Comparison of ENCODE assay signal across 23 cellular contexts in genomic region chr2:145623136-145623535, GRCh38.
DNase-seq lines count a peak whose midpoint lies in the region; ATAC-seq and TF ChIP-seq lines count a peak whose summit lies in the region.
"Had no signal": no experiment of that assay in that cellular context is flagged by ENCODE, and none has a peak within 500 bp of the region (broad histone marks: within the 10 kb centered on the region; RNA-seq: fewer than 3 reads in every experiment).

No MANE protein-coding gene starts in this region.

- H4K20me1 ChIP-seq in GM23338 (replicated peaks; ENCODE audit: insufficient read depth), result no peaks in the 10 kb centered on the region

- ATAC-seq in GM18502 (IDR thresholded peaks at IDR 0.05; ENCODE audit: poor library complexity, unreplicated experiment) (no peak), left colon (no peak), GM23338 (no peak)
- ATAC-seq: activated CD8-positive, alpha-beta memory T cell treated with anti-CD3 and anti-CD28 coated beads, Interleukin-2, amount 10 ng/mL, durations not matched to agents 7 days and 5 days; esophagus mucosa; Right ventricle myocardium inferior; stimulated activated naive CD8-positive, alpha-beta T cell treated with anti-CD3 and anti-CD28 coated beads, Interleukin-15, Interleukin-2, amounts not matched to agents 100 U/mL and 50 U/mL, for 24 hours had no signal

- H3K27me3 ChIP-seq in GM23338 (ENCODE audit: insufficient read depth), result no peaks in the 10 kb centered on the region
- H3K27me3 ChIP-seq: adrenal gland had no signal

- TF ChIP-seq CTCF in astrocyte of the spinal cord (IDR thresholded peaks at IDR 0.05; ENCODE audit: low read depth, low read length) (no peak), GM23338 (conservative IDR thresholded peaks at IDR 0.05; ENCODE audit: low read depth in 2 of 2) (no peak)

- intact Hi-C loops in left colon (cut with DNase I, micrococcal nuclease), result no loop called here

- no peak overlapping the region for H3K27ac ChIP-seq in GM23338 (ENCODE audit: low read depth)
- H3K27ac ChIP-seq: adrenal gland, coronary artery had no signal

- H2AFZ ChIP-seq in GM23338, result no peak overlapping the region

- no peak overlapping the region for H3K4me3 Mint-ChIP-seq in GM23338
- H3K4me3 Mint-ChIP-seq: activated CD8-positive, alpha-beta memory T cell treated with anti-CD3 and anti-CD28 coated beads, Interleukin-2, amount 10 ng/mL, durations not matched to agents 7 days and 5 days; CD4-positive, alpha-beta memory T cell; mesothelial cell of epicardium had no signal

- H3K4me1 Mint-ChIP-seq in GM23338, result no peaks in the 10 kb centered on the region
- H3K4me1 Mint-ChIP-seq: activated CD8-positive, alpha-beta memory T cell treated with anti-CD3 and anti-CD28 coated beads, Interleukin-2, amount 10 ng/mL, durations not matched to agents 7 days and 5 days; CD4-positive, alpha-beta memory T cell; mesothelial cell of epicardium had no signal

- H3K36me3 ChIP-seq in GM23338 (ENCODE audit: insufficient read depth), result no peaks in the 10 kb centered on the region
- H3K36me3 ChIP-seq: adrenal gland had no signal

- H3K27me3 Mint-ChIP-seq in GM23338 (ENCODE audit: insufficient read depth, low read depth, poor library complexity), result no peaks in the 10 kb centered on the region
- H3K27me3 Mint-ChIP-seq: activated CD8-positive, alpha-beta memory T cell treated with anti-CD3 and anti-CD28 coated beads, Interleukin-2, amount 10 ng/mL, durations not matched to agents 7 days and 5 days; CD4-positive, alpha-beta memory T cell had no signal

- no peak overlapping the region for H3K4me3 ChIP-seq in astrocyte of the spinal cord (ENCODE audit: low read depth, low read length)
- H3K4me3 ChIP-seq in GM23338, result no peak overlapping the region
- H3K4me3 ChIP-seq: adrenal gland, coronary artery had no signal

- H3K4me2 ChIP-seq in GM23338, result no peak overlapping the region

- H3K4me1 ChIP-seq in GM23338 (ENCODE audit: insufficient read depth), result no peaks in the 10 kb centered on the region
- H3K4me1 ChIP-seq: adrenal gland had no signal

- no peaks in the 10 kb centered on the region for H3F3A ChIP-seq in GM23338 (replicated peaks; ENCODE audit: low read depth)

- no peaks in the 10 kb centered on the region for H3K9me2 ChIP-seq in GM23338 (ENCODE audit: insufficient read depth)

- H3K79me2 ChIP-seq in GM23338 (replicated peaks; ENCODE audit: insufficient read depth), result no peaks in the 10 kb centered on the region

- in situ Hi-C loops in astrocyte of the spinal cord (cut with HindIII; ENCODE audit: low sequenced_read_pairs), result no loop called here

- peak; percentile 21 for DNase-seq in AG08396 (ENCODE audit: low spot score)
- DNase-seq in HPDE6-E6E7 (ENCODE audit: extremely low spot score), result peak; percentile 4
- peak; percentile 86 for DNase-seq in astrocyte of the spinal cord (ENCODE audit: low read depth, low spot score)
- DNase-seq in hepatic stellate cell (ENCODE audit: low spot score), result peak; percentile 8
- DNase-seq in stimulated activated CD4-positive, alpha-beta T cell treated with anti-CD3 and anti-CD28 coated beads, Interleukin-15, amount 100 ng/mL, for 24 hours, result no peak
- DNase-seq in left colon, result no peak
- no peak for DNase-seq in GM23338 (ENCODE audit: low spot score)
- DNase-seq: activated CD8-positive, alpha-beta memory T cell treated with anti-CD3 and anti-CD28 coated beads, Interleukin-2, amount 10 ng/mL, durations not matched to agents 7 days and 5 days; adrenal gland; CD4-positive, alpha-beta memory T cell; DND-41; hypothalamus; NCI-H1694; NK-92 treated with Interleukin-12 subunit alpha and Interleukin-12 subunit beta, amount 100 ng/mL, for 24 hours; retina; stimulated activated naive CD8-positive, alpha-beta T cell treated with anti-CD3 and anti-CD28 coated beads, Interleukin-15, Interleukin-2, amounts not matched to agents 100 U/mL and 50 U/mL, for 24 hours; T-helper 2 cell had no signal

- H3K36me3 Mint-ChIP-seq in GM23338 (ENCODE audit: low read depth), result no peaks in the 10 kb centered on the region
- H3K36me3 Mint-ChIP-seq: activated CD8-positive, alpha-beta memory T cell treated with anti-CD3 and anti-CD28 coated beads, Interleukin-2, amount 10 ng/mL, durations not matched to agents 7 days and 5 days; CD4-positive, alpha-beta memory T cell; mesothelial cell of epicardium had no signal

- no peak overlapping the region for H3K27ac Mint-ChIP-seq in GM23338
- H3K27ac Mint-ChIP-seq: activated CD8-positive, alpha-beta memory T cell treated with anti-CD3 and anti-CD28 coated beads, Interleukin-2, amount 10 ng/mL, durations not matched to agents 7 days and 5 days; activated T-helper 2 cell treated with anti-CD3 and anti-CD28 coated beads, Interferon-gamma antibody, Interleukin-2, Interleukin-4, amounts not matched to agents 10 μg/mL and 5 μg/mL and 100 μg/mL, durations not matched to agents 14 hours and 24 hours and 36 hours; CD4-positive, alpha-beta memory T cell; mesothelial cell of epicardium had no signal

- no peaks in the 10 kb centered on the region for H3K9me3 Mint-ChIP-seq in GM23338
- H3K9me3 Mint-ChIP-seq: activated T-helper 2 cell treated with anti-CD3 and anti-CD28 coated beads, Interferon-gamma antibody, Interleukin-2, Interleukin-4, amounts not matched to agents 10 μg/mL and 5 μg/mL and 100 μg/mL, durations not matched to agents 14 hours and 24 hours and 36 hours had no signal

TF ChIP-seq in GM23338, 12 proteins besides CTCF, POLR2A, EP300 and RAD21 (continues in another document):
- TF ChIP-seq, protein P1, sequence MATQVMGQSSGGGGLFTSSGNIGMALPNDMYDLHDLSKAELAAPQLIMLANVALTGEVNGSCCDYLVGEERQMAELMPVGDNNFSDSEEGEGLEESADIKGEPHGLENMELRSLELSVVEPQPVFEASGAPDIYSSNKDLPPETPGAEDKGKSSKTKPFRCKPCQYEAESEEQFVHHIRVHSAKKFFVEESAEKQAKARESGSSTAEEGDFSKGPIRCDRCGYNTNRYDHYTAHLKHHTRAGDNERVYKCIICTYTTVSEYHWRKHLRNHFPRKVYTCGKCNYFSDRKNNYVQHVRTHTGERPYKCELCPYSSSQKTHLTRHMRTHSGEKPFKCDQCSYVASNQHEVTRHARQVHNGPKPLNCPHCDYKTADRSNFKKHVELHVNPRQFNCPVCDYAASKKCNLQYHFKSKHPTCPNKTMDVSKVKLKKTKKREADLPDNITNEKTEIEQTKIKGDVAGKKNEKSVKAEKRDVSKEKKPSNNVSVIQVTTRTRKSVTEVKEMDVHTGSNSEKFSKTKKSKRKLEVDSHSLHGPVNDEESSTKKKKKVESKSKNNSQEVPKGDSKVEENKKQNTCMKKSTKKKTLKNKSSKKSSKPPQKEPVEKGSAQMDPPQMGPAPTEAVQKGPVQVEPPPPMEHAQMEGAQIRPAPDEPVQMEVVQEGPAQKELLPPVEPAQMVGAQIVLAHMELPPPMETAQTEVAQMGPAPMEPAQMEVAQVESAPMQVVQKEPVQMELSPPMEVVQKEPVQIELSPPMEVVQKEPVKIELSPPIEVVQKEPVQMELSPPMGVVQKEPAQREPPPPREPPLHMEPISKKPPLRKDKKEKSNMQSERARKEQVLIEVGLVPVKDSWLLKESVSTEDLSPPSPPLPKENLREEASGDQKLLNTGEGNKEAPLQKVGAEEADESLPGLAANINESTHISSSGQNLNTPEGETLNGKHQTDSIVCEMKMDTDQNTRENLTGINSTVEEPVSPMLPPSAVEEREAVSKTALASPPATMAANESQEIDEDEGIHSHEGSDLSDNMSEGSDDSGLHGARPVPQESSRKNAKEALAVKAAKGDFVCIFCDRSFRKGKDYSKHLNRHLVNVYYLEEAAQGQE (IDR thresholded peaks at IDR 0.05; ENCODE audit: unreplicated experiment), result no peak
- TF ChIP-seq EZH2phosphoT487 (IDR thresholded peaks at IDR 0.05; ENCODE audit: unreplicated experiment) (no peak), ETS1 (IDR thresholded peaks at IDR 0.05) (no peak), EZH2 (IDR thresholded peaks at IDR 0.05; ENCODE audit: low read depth, unreplicated experiment) (no peak), JUNB (IDR thresholded peaks at IDR 0.05; ENCODE audit: unreplicated experiment) (no peak), POLR2AphosphoS5 (IDR thresholded peaks at IDR 0.05; ENCODE audit: low read depth) (no peak), CREB1 (CRISPR knock-in tag; IDR thresholded peaks at IDR 0.05; ENCODE audit: low read depth) (no peak)

Comparison
In these comparisons a context has a peak if more than half of its experiments do, and no peak if none do; other contexts are left out.
1. DNase-seq: peak in AG08396 (single experiment), HPDE6-E6E7 (single experiment), astrocyte of the spinal cord (single experiment) and hepatic stellate cell (single experiment); none in stimulated activated CD4-positive, alpha-beta T cell treated with anti-CD3 and anti-CD28 coated beads, Interleukin-15, amount 100 ng/mL, for 24 hours (single experiment), left colon (0 of 2) and GM23338 (single experiment).